In genomic region chr12:68743416-68743815, GRCh38 we compare ENCODE assay signal across 20 cellular contexts. TPM values are rescaled to one million over a fixed set of nuclear protein-coding genes. Genes with fewer than 3 reads are reported as not detected.
A peak's percentile ranks its signal among the peaks of the same experiment; 100 is the strongest.
DNase-seq lines count a peak whose midpoint lies in the region; ATAC-seq and TF ChIP-seq lines count a peak whose summit lies in the region.
"Had no signal": no experiment of that assay in that cellular context is flagged by ENCODE, and none has a peak within 500 bp of the region (broad histone marks: within the 10 kb centered on the region; RNA-seq: fewer than 3 reads in every experiment).

No MANE protein-coding gene starts in this region.

- H3K27me3 ChIP-seq in gastroesophageal sphincter (no peaks in the 10 kb centered on the region), Caco-2 (replicated peaks; ENCODE audit: control insufficient read depth, insufficient read depth, low read length) (no peaks in the 10 kb centered on the region)
- H3K27me3 ChIP-seq: cardiac muscle cell had no signal

- CTCF ChIA-PET in activated CD8-positive, alpha-beta T cell treated with anti-CD3 and anti-CD28 coated beads, Interleukin-2, amount 10 ng/mL, durations not matched to agents 7 days and 5 days (lab: Charles Lee), result no interaction called here
- CTCF ChIA-PET in activated CD8-positive, alpha-beta T cell treated with anti-CD3 and anti-CD28 coated beads for 36 hours (lab: Charles Lee), result no interaction called here
- CTCF ChIA-PET in Caco-2 (lab: Charles Lee), result no interaction called here

- no peak overlapping the region for H3K4me3 Mint-ChIP-seq in activated CD8-positive, alpha-beta T cell treated with anti-CD3 and anti-CD28 coated beads, Interleukin-2, amount 10 ng/mL, durations not matched to agents 7 days and 5 days
- no peak overlapping the region for H3K4me3 Mint-ChIP-seq in activated CD8-positive, alpha-beta T cell treated with anti-CD3 and anti-CD28 coated beads for 36 hours
- peak overlapping the region; percentile 56 for H3K4me3 Mint-ChIP-seq in activated naive CD8-positive, alpha-beta T cell treated with anti-CD3 and anti-CD28 coated beads, Interleukin-2, amount 10 ng/mL, durations not matched to agents 7 days and 5 days
- no peak overlapping the region for H3K4me3 Mint-ChIP-seq in progenitor cell of endocrine pancreas (ENCODE audit: low read depth)
- H3K4me3 Mint-ChIP-seq in Caco-2 (ENCODE audit: unreplicated experiment), result no peak overlapping the region
- no peak overlapping the region for H3K4me3 Mint-ChIP-seq in type B pancreatic cell
- H3K4me3 Mint-ChIP-seq: stimulated activated naive B cell treated with anti-CD40 and anti-IgM and Interleukin-4, amounts not matched to agents 10 μg/mL and 1 μg/mL and 100 μg/mL, for 72 hours; WTC11 had no signal

- ATAC-seq in activated CD8-positive, alpha-beta T cell treated with anti-CD3 and anti-CD28 coated beads, Interleukin-2, amount 10 ng/mL, durations not matched to agents 7 days and 5 days, result no peak
- ATAC-seq in activated CD8-positive, alpha-beta T cell treated with anti-CD3 and anti-CD28 coated beads for 36 hours, result no peak
- no peak for ATAC-seq in activated naive CD8-positive, alpha-beta T cell treated with anti-CD3 and anti-CD28 coated beads, Interleukin-2, amount 10 ng/mL, durations not matched to agents 7 days and 5 days (ENCODE audit: low read depth)
- no peak for ATAC-seq in gastroesophageal sphincter
- ATAC-seq: activated naive CD4-positive, alpha-beta T cell treated with anti-CD3 and anti-CD28 coated beads, Interleukin-2, amount 50 U/mL, for 72 hours; left colon; mucosa of descending colon; stimulated activated naive B cell treated with anti-CD40 and anti-IgM and Interleukin-4, amounts not matched to agents 10 μg/mL and 1 μg/mL and 100 μg/mL, for 72 hours; WTC11 had no signal

- no peak for TF ChIP-seq POLR2A in gastroesophageal sphincter (IDR thresholded peaks at IDR 0.05)

- no peak for TF ChIP-seq CTCF in activated CD8-positive, alpha-beta T cell treated with anti-CD3 and anti-CD28 coated beads for 36 hours (IDR thresholded peaks at IDR 0.05)
- TF ChIP-seq CTCF in progenitor cell of endocrine pancreas (IDR thresholded peaks at IDR 0.05; ENCODE audit: unreplicated experiment) (no peak), gastroesophageal sphincter (IDR thresholded peaks at IDR 0.05) (no peak), Caco-2 (IDR thresholded peaks at IDR 0.05; ENCODE audit: insufficient read depth in 1 of 2, low read depth in 1 of 2, low read length in 1 of 2, severe bottlenecking in 1 of 2, unreplicated experiment in 1 of 2) (no peak), type B pancreatic cell (conservative IDR thresholded peaks at IDR 0.05) (no peak)

- no peaks in the 10 kb centered on the region for H3K9me3 Mint-ChIP-seq in activated CD8-positive, alpha-beta T cell treated with anti-CD3 and anti-CD28 coated beads, Interleukin-2, amount 10 ng/mL, durations not matched to agents 7 days and 5 days (ENCODE audit: insufficient read depth)
- no peaks in the 10 kb centered on the region for H3K9me3 Mint-ChIP-seq in activated CD8-positive, alpha-beta T cell treated with anti-CD3 and anti-CD28 coated beads for 36 hours
- H3K9me3 Mint-ChIP-seq in activated naive CD8-positive, alpha-beta T cell treated with anti-CD3 and anti-CD28 coated beads, Interleukin-2, amount 10 ng/mL, durations not matched to agents 7 days and 5 days, result no peaks in the 10 kb centered on the region
- no peaks in the 10 kb centered on the region for H3K9me3 Mint-ChIP-seq in progenitor cell of endocrine pancreas (ENCODE audit: low read depth)
- no peaks in the 10 kb centered on the region for H3K9me3 Mint-ChIP-seq in Caco-2 (ENCODE audit: unreplicated experiment)
- H3K9me3 Mint-ChIP-seq in type B pancreatic cell, result no peaks in the 10 kb centered on the region
- H3K9me3 Mint-ChIP-seq: activated naive CD4-positive, alpha-beta T cell treated with anti-CD3 and anti-CD28 coated beads, Interleukin-2, amount 50 U/mL, for 72 hours; stimulated activated naive B cell treated with anti-CD40 and anti-IgM and Interleukin-4, amounts not matched to agents 10 μg/mL and 1 μg/mL and 100 μg/mL, for 72 hours; WTC11 had no signal

- intact Hi-C loops in activated CD8-positive, alpha-beta T cell treated with anti-CD3 and anti-CD28 coated beads for 36 hours (cut with micrococcal nuclease), result no loop called here
- intact Hi-C loops in Caco-2 (cut with micrococcal nuclease; ENCODE audit: unreplicated experiment), result no loop called here

- no peak overlapping the region for H3K4me3 ChIP-seq in gastroesophageal sphincter
- no peak overlapping the region for H3K4me3 ChIP-seq in Caco-2 (ENCODE audit: low read depth, low read length)
- H3K4me3 ChIP-seq: cardiac muscle cell, mucosa of descending colon had no signal

- TF ChIP-seq EP300 in gastroesophageal sphincter (IDR thresholded peaks at IDR 0.05), result no peak

- H3K4me1 ChIP-seq in gastroesophageal sphincter (peaks cover 0 to 25% (median 3%) of the 10 kb centered on the region in 3 donors), Caco-2 (no peaks in the 10 kb centered on the region; the same call in 1 of the 2 replicates)

- BruUV-seq in Caco-2 (replicated peaks; lab: Mats Ljungman, UMichigan), result no TSS peak

- POLR2A ChIA-PET in activated CD8-positive, alpha-beta T cell treated with anti-CD3 and anti-CD28 coated beads, Interleukin-2, amount 10 ng/mL, durations not matched to agents 7 days and 5 days (lab: Charles Lee), result no interaction called here
- POLR2A ChIA-PET in activated CD8-positive, alpha-beta T cell treated with anti-CD3 and anti-CD28 coated beads for 36 hours (lab: Charles Lee), result no interaction called here
- POLR2A ChIA-PET in activated naive CD8-positive, alpha-beta T cell treated with anti-CD3 and anti-CD28 coated beads, Interleukin-2, amount 10 ng/mL, durations not matched to agents 7 days and 5 days (lab: Charles Lee), result no interaction called here
- POLR2A ChIA-PET in Caco-2 (lab: Charles Lee), result no interaction called here

- no peak for DNase-seq in activated CD8-positive, alpha-beta T cell treated with anti-CD3 and anti-CD28 coated beads, Interleukin-2, amount 10 ng/mL, durations not matched to agents 7 days and 5 days
- no peak for DNase-seq in activated CD8-positive, alpha-beta T cell treated with anti-CD3 and anti-CD28 coated beads for 36 hours
- peak; percentile 20 for DNase-seq in HS-27A (ENCODE audit: low read depth)
- no peak for DNase-seq in activated naive CD8-positive, alpha-beta T cell treated with anti-CD3 and anti-CD28 coated beads, Interleukin-2, amount 10 ng/mL, durations not matched to agents 7 days and 5 days
- no peak for DNase-seq in progenitor cell of endocrine pancreas (ENCODE audit: low spot score, unreplicated experiment)
- DNase-seq in Caco-2, result no peak
- no peak for DNase-seq in type B pancreatic cell (ENCODE audit: extremely low spot score, unreplicated experiment)
- DNase-seq: ACHN; activated CD8-positive, alpha-beta memory T cell treated with anti-CD3 and anti-CD28 coated beads, Interleukin-2, amount 50 U/mL, for 48 hours; effector CD8-positive, alpha-beta T cell; left colon; mucosa of descending colon; NCI-H187 treated with DMSO at 0.1 percent for 48 hours; NCI-H526; stimulated activated naive B cell treated with anti-CD40 and anti-IgM and Interleukin-4, amounts not matched to agents 10 μg/mL and 1 μg/mL and 100 μg/mL, for 72 hours; trophoblast cell had no signal

- H3K9me3 ChIP-seq in gastroesophageal sphincter, result no peaks in the 10 kb centered on the region
- H3K9me3 ChIP-seq in Caco-2, result no peaks in the 10 kb centered on the region
- H3K9me3 ChIP-seq: mucosa of descending colon had no signal

- H3K36me3 Mint-ChIP-seq in activated CD8-positive, alpha-beta T cell treated with anti-CD3 and anti-CD28 coated beads, Interleukin-2, amount 10 ng/mL, durations not matched to agents 7 days and 5 days (ENCODE audit: low read depth), result peaks cover 32% of the 10 kb centered on the region
- H3K36me3 Mint-ChIP-seq in activated CD8-positive, alpha-beta T cell treated with anti-CD3 and anti-CD28 coated beads for 36 hours (ENCODE audit: low read depth), result peaks cover 17% of the 10 kb centered on the region
- peaks cover 3% of the 10 kb centered on the region for H3K36me3 Mint-ChIP-seq in activated naive CD8-positive, alpha-beta T cell treated with anti-CD3 and anti-CD28 coated beads, Interleukin-2, amount 10 ng/mL, durations not matched to agents 7 days and 5 days
- H3K36me3 Mint-ChIP-seq in progenitor cell of endocrine pancreas (ENCODE audit: insufficient read depth), result peaks cover 6% of the 10 kb centered on the region
- peaks cover 47% of the 10 kb centered on the region for H3K36me3 Mint-ChIP-seq in Caco-2 (ENCODE audit: insufficient read depth, unreplicated experiment)
- H3K36me3 Mint-ChIP-seq in type B pancreatic cell, result peaks cover 9% of the 10 kb centered on the region

- H3K27me3 Mint-ChIP-seq in activated CD8-positive, alpha-beta T cell treated with anti-CD3 and anti-CD28 coated beads, Interleukin-2, amount 10 ng/mL, durations not matched to agents 7 days and 5 days (ENCODE audit: low read depth), result no peaks in the 10 kb centered on the region
- no peaks in the 10 kb centered on the region for H3K27me3 Mint-ChIP-seq in activated CD8-positive, alpha-beta T cell treated with anti-CD3 and anti-CD28 coated beads for 36 hours
- no peaks in the 10 kb centered on the region for H3K27me3 Mint-ChIP-seq in activated naive CD8-positive, alpha-beta T cell treated with anti-CD3 and anti-CD28 coated beads, Interleukin-2, amount 10 ng/mL, durations not matched to agents 7 days and 5 days
- no peaks in the 10 kb centered on the region for H3K27me3 Mint-ChIP-seq in progenitor cell of endocrine pancreas
- no peaks in the 10 kb centered on the region for H3K27me3 Mint-ChIP-seq in Caco-2 (ENCODE audit: insufficient read depth, unreplicated experiment)
- H3K27me3 Mint-ChIP-seq in type B pancreatic cell, result no peaks in the 10 kb centered on the region
- H3K27me3 Mint-ChIP-seq: stimulated activated naive B cell treated with anti-CD40 and anti-IgM and Interleukin-4, amounts not matched to agents 10 μg/mL and 1 μg/mL and 100 μg/mL, for 72 hours had no signal

- H3K4me1 Mint-ChIP-seq in activated CD8-positive, alpha-beta T cell treated with anti-CD3 and anti-CD28 coated beads, Interleukin-2, amount 10 ng/mL, durations not matched to agents 7 days and 5 days (ENCODE audit: low read depth), result peaks cover 30% of the 10 kb centered on the region
- peaks cover 14% of the 10 kb centered on the region for H3K4me1 Mint-ChIP-seq in activated CD8-positive, alpha-beta T cell treated with anti-CD3 and anti-CD28 coated beads for 36 hours (ENCODE audit: low read depth)
- H3K4me1 Mint-ChIP-seq in activated naive CD8-positive, alpha-beta T cell treated with anti-CD3 and anti-CD28 coated beads, Interleukin-2, amount 10 ng/mL, durations not matched to agents 7 days and 5 days, result peaks cover 23% of the 10 kb centered on the region
- H3K4me1 Mint-ChIP-seq in progenitor cell of endocrine pancreas (ENCODE audit: low read depth) (peaks cover 12% of the 10 kb centered on the region), Caco-2 (ENCODE audit: low read depth, unreplicated experiment) (peaks cover 6% of the 10 kb centered on the region), type B pancreatic cell (ENCODE audit: unreplicated experiment) (no peaks in the 10 kb centered on the region)

- H3K36me3 ChIP-seq in gastroesophageal sphincter, result peaks cover 0 to 47% of the 10 kb centered on the region in 2 donors
- H3K36me3 ChIP-seq in Caco-2 (ENCODE audit: control insufficient read depth, insufficient read depth, low read length), result no peaks in the 10 kb centered on the region

- H3K27ac ChIP-seq in gastroesophageal sphincter, result no peak overlapping the region
- H3K27ac ChIP-seq: cardiac muscle cell had no signal

- peak overlapping the region; percentile 81 for H3K27ac Mint-ChIP-seq in activated CD8-positive, alpha-beta T cell treated with anti-CD3 and anti-CD28 coated beads, Interleukin-2, amount 10 ng/mL, durations not matched to agents 7 days and 5 days
- no peak overlapping the region for H3K27ac Mint-ChIP-seq in activated CD8-positive, alpha-beta T cell treated with anti-CD3 and anti-CD28 coated beads for 36 hours
- H3K27ac Mint-ChIP-seq in activated naive CD8-positive, alpha-beta T cell treated with anti-CD3 and anti-CD28 coated beads, Interleukin-2, amount 10 ng/mL, durations not matched to agents 7 days and 5 days, result peak overlapping the region; percentile 85
- H3K27ac Mint-ChIP-seq in progenitor cell of endocrine pancreas (peak overlapping the region; percentile 19), Caco-2 (ENCODE audit: unreplicated experiment) (no peak overlapping the region), type B pancreatic cell (no peak overlapping the region)
- H3K27ac Mint-ChIP-seq: stimulated activated naive B cell treated with anti-CD40 and anti-IgM and Interleukin-4, amounts not matched to agents 10 μg/mL and 1 μg/mL and 100 μg/mL, for 72 hours; WTC11 had no signal

RNA-seq across cellular contexts. Expression of gene SLC35E3, which starts 2.6 kb away (rescaled TPM):
- 1 to 10 TPM; 9.6 to 9.8 TPM for total RNA-seq in activated CD8-positive, alpha-beta T cell treated with anti-CD3 and anti-CD28 coated beads, Interleukin-2, amount 10 ng/mL, durations not matched to agents 7 days and 5 days
- 1 to 10 TPM; 5.3 to 5.6 TPM for total RNA-seq in activated CD8-positive, alpha-beta T cell treated with anti-CD3 and anti-CD28 coated beads for 36 hours
- 1 to 10 TPM; 8.3 to 9.1 TPM for total RNA-seq in activated naive CD8-positive, alpha-beta T cell treated with anti-CD3 and anti-CD28 coated beads, Interleukin-2, amount 10 ng/mL, durations not matched to agents 7 days and 5 days
- total RNA-seq in progenitor cell of endocrine pancreas (12.8 and 17.1 TPM in 2 replicates), gastroesophageal sphincter (10 to 100 TPM in 1 of 4 donors, 1 to 10 TPM in 3; 1.3 to 15.1 (median 4.9) TPM), Caco-2 (2022) (25.0 TPM in 2 replicates), type B pancreatic cell (ENCODE audit: low replicate concordance) (10.1 and 10.7 TPM in 2 replicates)

RNA-seq across cellular contexts. Expression of gene NUP107, which starts 56.6 kb away (rescaled TPM):
- 100 to 1,000 TPM; 103 to 105 TPM for total RNA-seq in activated CD8-positive, alpha-beta T cell treated with anti-CD3 and anti-CD28 coated beads, Interleukin-2, amount 10 ng/mL, durations not matched to agents 7 days and 5 days
- 100 to 1,000 TPM; 142 to 143 TPM for total RNA-seq in activated CD8-positive, alpha-beta T cell treated with anti-CD3 and anti-CD28 coated beads for 36 hours
- total RNA-seq in activated naive CD8-positive, alpha-beta T cell treated with anti-CD3 and anti-CD28 coated beads, Interleukin-2, amount 10 ng/mL, durations not matched to agents 7 days and 5 days, result 100 to 1,000 TPM in 1 of 2 experiments, 10 to 100 TPM in 1; 91.2 to 106 TPM
- 80.7 and 86.8 TPM in 2 replicates for total RNA-seq in progenitor cell of endocrine pancreas
- total RNA-seq in gastroesophageal sphincter, result 10 to 100 TPM; 28.4 to 46.7 (median 29.5) TPM
- total RNA-seq in Caco-2 (2022), result 119 and 125 TPM in 2 replicates
- 48.7 and 80.2 TPM in 2 replicates for total RNA-seq in type B pancreatic cell (ENCODE audit: low replicate concordance)

Comparison
In these comparisons a context has a peak if more than half of its experiments do, and no peak if none do; other contexts are left out.
1. H3K27ac Mint-ChIP-seq: peak in activated CD8-positive, alpha-beta T cell treated with anti-CD3 and anti-CD28 coated beads, Interleukin-2, amount 10 ng/mL, durations not matched to agents 7 days and 5 days (single experiment), activated naive CD8-positive, alpha-beta T cell treated with anti-CD3 and anti-CD28 coated beads, Interleukin-2, amount 10 ng/mL, durations not matched to agents 7 days and 5 days (single experiment) and progenitor cell of endocrine pancreas (single experiment); none in activated CD8-positive, alpha-beta T cell treated with anti-CD3 and anti-CD28 coated beads for 36 hours (single experiment), Caco-2 (single experiment) and type B pancreatic cell (single experiment).